11 cellular contexts compared by ENCODE assay signal in the genomic region with DNA sequence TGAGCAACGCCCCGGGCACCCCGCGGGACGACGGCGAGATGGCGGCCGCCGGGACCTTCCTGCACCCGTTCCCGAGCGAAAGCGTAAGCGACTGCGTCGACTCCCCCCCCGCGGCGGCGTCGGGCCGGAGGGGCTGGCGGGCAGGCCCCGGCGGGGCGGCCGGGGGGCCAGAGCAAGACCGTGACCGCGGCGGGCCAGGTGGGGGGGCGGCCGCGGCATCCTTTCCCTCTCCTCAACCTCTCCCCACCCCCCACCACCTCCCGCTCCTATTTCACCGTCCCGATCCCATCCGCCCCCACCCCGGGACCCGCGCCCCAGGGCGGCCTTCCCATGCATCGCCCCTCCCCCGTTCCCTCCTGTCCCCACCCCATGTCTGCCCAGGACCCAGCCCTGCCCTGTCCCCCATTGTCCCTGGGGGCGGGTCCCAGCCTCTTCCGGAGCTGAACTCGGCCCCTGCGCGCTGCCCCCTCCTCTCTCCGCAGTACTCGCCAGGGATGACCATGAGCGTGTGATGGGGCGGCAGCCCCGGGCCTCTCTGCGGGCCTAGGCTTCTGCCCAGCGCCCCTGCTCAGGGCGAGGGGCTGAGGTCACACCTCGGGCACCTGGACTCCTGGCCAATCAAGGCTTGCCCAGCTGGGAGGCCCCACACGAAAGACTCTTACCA. TPM values are rescaled to one million over a fixed set of nuclear protein-coding genes. Genes with fewer than 3 reads are reported as not detected.
DNase-seq lines count a peak whose midpoint lies in the region; ATAC-seq lines count a peak whose summit lies in the region.
"Had no signal": no experiment of that assay in that cellular context is flagged by ENCODE, and none has a peak within 500 bp of the region (broad histone marks: within the 10 kb centered on the region; RNA-seq: fewer than 3 reads in every experiment).

No MANE protein-coding gene starts in this region.

- H3K36me3 ChIP-seq in thymus (ENCODE audit: control insufficient read depth, insufficient read depth), result peaks cover 5% of the 10 kb centered on the region

- H3K27ac Mint-ChIP-seq in activated CD4-positive, alpha-beta T cell treated with anti-CD3 and anti-CD28 coated beads for 36 hours, result no peak overlapping the region
- H3K27ac Mint-ChIP-seq in activated naive CD8-positive, alpha-beta T cell treated with anti-CD3 and anti-CD28 coated beads for 36 hours, result peak overlapping the region; percentile 69
- no peak overlapping the region for H3K27ac Mint-ChIP-seq in immature natural killer cell

- CTCF ChIA-PET in activated CD4-positive, alpha-beta T cell treated with anti-CD3 and anti-CD28 coated beads for 36 hours (lab: Charles Lee), result interaction anchor here (0.9 to 1.2 kb wide), 3 partner anchors 15 to 46 kb away, joined by 4 to 7 read pairs (median 5); partner anchors contain the start of gene SSBP4

- no peak for DNase-seq in activated CD4-positive, alpha-beta T cell treated with anti-CD3 and anti-CD28 coated beads for 36 hours
- no peak for DNase-seq in activated CD4-positive, alpha-beta T cell treated with anti-CD3 and anti-CD28 coated beads for 1 hour
- DNase-seq in activated naive CD8-positive, alpha-beta T cell treated with anti-CD3 and anti-CD28 coated beads for 36 hours, result no peak
- DNase-seq in immature natural killer cell (no peak), T-helper 1 cell (no peak), NCI-H524 (lab: John Stamatoyannopoulos, UW) (no peak), C1 segment of cervical spinal cord (lab: John Stamatoyannopoulos, UW) (no peak)

- H3K4me3 ChIP-seq in thymus (ENCODE audit: low read length), result peak overlapping the region; percentile 48

- H3K9me3 Mint-ChIP-seq in activated CD4-positive, alpha-beta T cell treated with anti-CD3 and anti-CD28 coated beads for 36 hours (ENCODE audit: low read depth), result no peaks in the 10 kb centered on the region
- no peaks in the 10 kb centered on the region for H3K9me3 Mint-ChIP-seq in activated naive CD8-positive, alpha-beta T cell treated with anti-CD3 and anti-CD28 coated beads for 36 hours
- H3K9me3 Mint-ChIP-seq in immature natural killer cell, result no peaks in the 10 kb centered on the region

- H3K4me1 ChIP-seq in thymus (ENCODE audit: control insufficient read depth, insufficient read depth, low read length), result peaks cover 30% of the 10 kb centered on the region

- peaks cover 31% of the 10 kb centered on the region for H3K4me1 Mint-ChIP-seq in activated CD4-positive, alpha-beta T cell treated with anti-CD3 and anti-CD28 coated beads for 36 hours
- H3K4me1 Mint-ChIP-seq in activated naive CD8-positive, alpha-beta T cell treated with anti-CD3 and anti-CD28 coated beads for 36 hours, result peaks cover 29% of the 10 kb centered on the region
- H3K4me1 Mint-ChIP-seq in immature natural killer cell, result peaks cover 17 to 36% of the 10 kb centered on the region in 2 donors

- H3K4me3 Mint-ChIP-seq in activated CD4-positive, alpha-beta T cell treated with anti-CD3 and anti-CD28 coated beads for 36 hours, result peak overlapping the region; percentile 15
- H3K4me3 Mint-ChIP-seq in activated naive CD8-positive, alpha-beta T cell treated with anti-CD3 and anti-CD28 coated beads for 36 hours, result peak overlapping the region; percentile 66
- peak overlapping the region in 3 of 5 donors; percentile 40 to 53 (median 53) for H3K4me3 Mint-ChIP-seq in immature natural killer cell

- ATAC-seq in activated CD4-positive, alpha-beta T cell treated with anti-CD3 and anti-CD28 coated beads for 36 hours, result no peak

- intact Hi-C loops in activated CD4-positive, alpha-beta T cell treated with anti-CD3 and anti-CD28 coated beads for 36 hours (cut with DNase I, micrococcal nuclease), result no loop called here

- no peaks in the 10 kb centered on the region for H3K27me3 Mint-ChIP-seq in activated CD4-positive, alpha-beta T cell treated with anti-CD3 and anti-CD28 coated beads for 36 hours
- H3K27me3 Mint-ChIP-seq in activated naive CD8-positive, alpha-beta T cell treated with anti-CD3 and anti-CD28 coated beads for 36 hours, result no peaks in the 10 kb centered on the region
- H3K27me3 Mint-ChIP-seq in immature natural killer cell (ENCODE audit: low read depth in 3 of 3), result peaks cover 3 to 17% (median 6%) of the 10 kb centered on the region in 3 donors

- no peak overlapping the region for H3K27ac ChIP-seq in thymus (ENCODE audit: low read depth)

- peaks cover 13% of the 10 kb centered on the region for H3K36me3 Mint-ChIP-seq in activated CD4-positive, alpha-beta T cell treated with anti-CD3 and anti-CD28 coated beads for 36 hours (ENCODE audit: low read depth)
- H3K36me3 Mint-ChIP-seq in activated naive CD8-positive, alpha-beta T cell treated with anti-CD3 and anti-CD28 coated beads for 36 hours, result peaks cover 10% of the 10 kb centered on the region
- no peaks in the 10 kb centered on the region for H3K36me3 Mint-ChIP-seq in immature natural killer cell

- peaks cover 11% of the 10 kb centered on the region for H3K27me3 ChIP-seq in thymus (ENCODE audit: control insufficient read depth, insufficient read depth)

- no peaks in the 10 kb centered on the region for H3K9me3 ChIP-seq in thymus (ENCODE audit: control insufficient read depth)

- WGBS in thymus, result 36% methylated on average over 60 of the region's 60 CpGs

- POLR2A ChIA-PET in activated CD4-positive, alpha-beta T cell treated with anti-CD3 and anti-CD28 coated beads for 36 hours (lab: Charles Lee), result no interaction called here

RNA-seq across cellular contexts. Expression of gene ISYNA1, which starts 4.1 kb away (rescaled TPM):
- 10 to 100 TPM; 18.8 to 23.3 TPM for total RNA-seq in activated CD4-positive, alpha-beta T cell treated with anti-CD3 and anti-CD28 coated beads for 36 hours
- 10 to 100 TPM; 29.6 to 32.7 TPM for total RNA-seq in activated naive CD8-positive, alpha-beta T cell treated with anti-CD3 and anti-CD28 coated beads for 36 hours
- polyA plus RNA-seq in immature natural killer cell (10 to 100 TPM; 29.7 to 32.2 (median 31.2) TPM), thymus (66.1 TPM)

RNA-seq across cellular contexts. Expression of gene SSBP4, which starts 14.7 kb away (rescaled TPM):
- 10 to 100 TPM; 71.7 to 79.3 TPM for total RNA-seq in activated CD4-positive, alpha-beta T cell treated with anti-CD3 and anti-CD28 coated beads for 36 hours
- total RNA-seq in activated naive CD8-positive, alpha-beta T cell treated with anti-CD3 and anti-CD28 coated beads for 36 hours, result 100 to 1,000 TPM in 1 of 2 experiments, 10 to 100 TPM in 1; 96.1 to 101 TPM
- polyA plus RNA-seq in immature natural killer cell, result 100 to 1,000 TPM in 2 of 3 donors, 10 to 100 TPM in 1; 73.5 to 122 (median 107) TPM
- 50.3 TPM for polyA plus RNA-seq in thymus

RNA-seq across cellular contexts. Expression of gene LRRC25, which starts 36.4 kb away (rescaled TPM):
- not detected for total RNA-seq in activated CD4-positive, alpha-beta T cell treated with anti-CD3 and anti-CD28 coated beads for 36 hours
- total RNA-seq in activated naive CD8-positive, alpha-beta T cell treated with anti-CD3 and anti-CD28 coated beads for 36 hours, result not detected
- 10 to 100 TPM in 1 of 3 donors, 1 to 10 TPM in 2; 2.7 to 18.1 (median 7.7) TPM for polyA plus RNA-seq in immature natural killer cell
- polyA plus RNA-seq in thymus, result 6.2 TPM
- total RNA-seq: activated CD8-positive, alpha-beta memory T cell treated with anti-CD3 and anti-CD28 coated beads for 36 hours; glomerular endothelial cell; MCF 10A had no signal

RNA-seq across cellular contexts. Expression of gene GDF15, which starts 47.9 kb away (rescaled TPM):
- not detected for total RNA-seq in activated CD4-positive, alpha-beta T cell treated with anti-CD3 and anti-CD28 coated beads for 36 hours
- total RNA-seq in activated naive CD8-positive, alpha-beta T cell treated with anti-CD3 and anti-CD28 coated beads for 36 hours, result not detected
- polyA plus RNA-seq in immature natural killer cell, result not detected
- 2.2 TPM for polyA plus RNA-seq in thymus
- total RNA-seq: activated CD8-positive, alpha-beta memory T cell treated with anti-CD3 and anti-CD28 coated beads for 36 hours had no signal

Comparison
In these comparisons a context has a peak if more than half of its experiments do, and no peak if none do; other contexts are left out.
1. H3K4me3 Mint-ChIP-seq: peak in every context shown above with its lines; median percentile 66 in activated naive CD8-positive, alpha-beta T cell treated with anti-CD3 and anti-CD28 coated beads for 36 hours; 53 in immature natural killer cell; 15 in activated CD4-positive, alpha-beta T cell treated with anti-CD3 and anti-CD28 coated beads for 36 hours.